Comparison of ENCODE assay signal across 1 cellular context in genomic region chr11:61835663-61836024, GRCh38.
TF ChIP-seq lines count a peak whose summit lies in the region.

No MANE protein-coding gene starts in this region.

TF ChIP-seq in endothelial cell of umbilical vein, 7 proteins besides CTCF, POLR2A, EP300 and RAD21:
- TF ChIP-seq MYC (IDR thresholded peaks at IDR 0.05; ENCODE audit: low read depth, low read length) (no peak), POLR2AphosphoS5 (IDR thresholded peaks at IDR 0.05; ENCODE audit: insufficient read depth, low read depth, low read length) (no peak), EZH2 (IDR thresholded peaks at IDR 0.05; ENCODE audit: borderline replicate concordance, low read depth, low read length, severe bottlenecking) (no peak), JUN (IDR thresholded peaks at IDR 0.05; ENCODE audit: borderline replicate concordance, insufficient read depth, insufficient read length, low read depth) (no peak), FOS (IDR thresholded peaks at IDR 0.05; ENCODE audit: borderline replicate concordance, insufficient read depth, low read length) (no peak), GATA2 (IDR thresholded peaks at IDR 0.05; ENCODE audit: insufficient read depth, insufficient read length, low read depth, low read length) (no peak)
- TF ChIP-seq, protein P1, sequence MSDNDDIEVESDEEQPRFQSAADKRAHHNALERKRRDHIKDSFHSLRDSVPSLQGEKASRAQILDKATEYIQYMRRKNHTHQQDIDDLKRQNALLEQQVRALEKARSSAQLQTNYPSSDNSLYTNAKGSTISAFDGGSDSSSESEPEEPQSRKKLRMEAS (IDR thresholded peaks at IDR 0.05; ENCODE audit: insufficient read depth, insufficient read length): no peak
